In the genomic region with DNA sequence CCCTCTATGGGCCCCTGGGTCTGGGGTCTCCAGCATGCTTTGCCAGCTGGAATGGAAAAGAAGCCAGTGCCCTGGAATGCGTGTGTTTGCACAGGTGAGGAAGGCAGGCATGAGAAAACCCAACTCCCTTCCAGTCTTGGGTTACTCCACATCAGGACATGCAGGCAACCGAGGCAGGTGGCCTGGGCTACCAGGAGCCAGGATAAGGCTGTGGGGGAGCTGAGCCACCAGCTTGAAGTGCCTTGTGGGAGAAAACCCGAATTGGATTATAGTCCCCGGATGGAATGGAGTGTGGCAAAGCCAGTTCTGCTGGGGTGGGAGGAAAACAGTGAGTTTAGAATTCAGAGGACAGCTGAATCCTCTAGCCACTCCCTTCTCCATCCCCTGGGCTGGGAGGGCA, we compare ENCODE assay signal across 7 cellular contexts. TPM values are rescaled to one million over a fixed set of nuclear protein-coding genes. Genes with fewer than 3 reads are reported as not detected.
A peak's percentile ranks its signal among the peaks of the same experiment; 100 is the strongest.
DNase-seq lines count a peak whose midpoint lies in the region; ATAC-seq, FAIRE-seq and TF ChIP-seq lines count a peak whose summit lies in the region.

No MANE protein-coding gene starts in this region.

- TF ChIP-seq CTCF in fibroblast of pulmonary artery (IDR thresholded peaks at IDR 0.05; ENCODE audit: low read length, missing control alignments) (no peak), gastrocnemius medialis (IDR thresholded peaks at IDR 0.05 in 4 of 5, conservative IDR thresholded peaks at IDR 0.05 in 1 of 5) (no peak)

- intact Hi-C loops in gastrocnemius medialis (cut with DNase I; ENCODE audit: low total_unique reads): no loop called here

- FAIRE-seq in GM12892 (lab: Jason Lieb, UNC): no peak

- in situ Hi-C loops in gastrocnemius medialis (cut with MboI; ENCODE audit: low sequenced_read_pairs in 4 of 4): no loop called here

- H3K4me3 ChIP-seq in fibroblast of pulmonary artery (replicated peaks; ENCODE audit: low read depth, low read length): no peak overlapping the region
- H3K4me3 ChIP-seq in gastrocnemius medialis: no peak overlapping the region

- H3K36me3 ChIP-seq in gastrocnemius medialis: no peaks in the 10 kb centered on the region

- H3K27me3 ChIP-seq in gastrocnemius medialis: peaks cover 35 to 51% (median 38%) of the 10 kb centered on the region in 3 donors

- TF ChIP-seq POLR2A in GM12892 (IDR thresholded peaks at IDR 0.05; ENCODE audit: low read depth, low read length) (no peak), gastrocnemius medialis (IDR thresholded peaks at IDR 0.05) (no peak)

- peak; percentile 55 for ATAC-seq in stimulated activated naive CD8-positive, alpha-beta T cell treated with anti-CD3 and anti-CD28 coated beads, Interleukin-15, Interleukin-2, amounts not matched to agents 100 U/mL and 50 U/mL, for 24 hours
- no peak for ATAC-seq in GM21367 (IDR thresholded peaks at IDR 0.05; ENCODE audit: unreplicated experiment)
- no peak for ATAC-seq in gastrocnemius medialis

- H3K4me1 ChIP-seq in gastrocnemius medialis: no peaks in the 10 kb centered on the region

- no peaks in the 10 kb centered on the region for H3K9me3 ChIP-seq in gastrocnemius medialis

- H3K27ac ChIP-seq in gastrocnemius medialis: no peak overlapping the region

- DNase-seq in GM12892 (ENCODE audit: insufficient read length) (peak; percentile 64), NCI-H1105 (lab: John Stamatoyannopoulos, UW) (peak; percentile 77), SIG-M5 treated with dmso at 0.1 percent for 504 hours (lab: John Stamatoyannopoulos, UW; ENCODE audit: unreplicated experiment) (peak; percentile 59), fibroblast of pulmonary artery (ENCODE audit: low read depth) (peak; percentile 76), gastrocnemius medialis (no peak)
- peak; percentile 37 for DNase-seq in stimulated activated naive CD8-positive, alpha-beta T cell treated with anti-CD3 and anti-CD28 coated beads, Interleukin-15, Interleukin-2, amounts not matched to agents 100 U/mL and 50 U/mL, for 24 hours

RNA-seq across cellular contexts. Expression of a gene that starts 7.2 kb away (rescaled TPM):
- 0.13 TPM for polyA plus RNA-seq in GM12892 (2012; ENCODE audit: missing spikeins)
- under 1 TPM in 1 of 4 donors, not detected in 3; 0.24 TPM for total RNA-seq in gastrocnemius medialis

Comparison
In these comparisons a context has a peak if more than half of its experiments do, and no peak if none do; other contexts are left out.
1. DNase-seq: peak in GM12892 (single experiment), NCI-H1105 (single experiment), SIG-M5 treated with dmso at 0.1 percent for 504 hours (single experiment), fibroblast of pulmonary artery (single experiment) and stimulated activated naive CD8-positive, alpha-beta T cell treated with anti-CD3 and anti-CD28 coated beads, Interleukin-15, Interleukin-2, amounts not matched to agents 100 U/mL and 50 U/mL, for 24 hours (single experiment); none in gastrocnemius medialis (0 of 2).